16 cellular contexts compared by ENCODE assay signal in the genomic region with DNA sequence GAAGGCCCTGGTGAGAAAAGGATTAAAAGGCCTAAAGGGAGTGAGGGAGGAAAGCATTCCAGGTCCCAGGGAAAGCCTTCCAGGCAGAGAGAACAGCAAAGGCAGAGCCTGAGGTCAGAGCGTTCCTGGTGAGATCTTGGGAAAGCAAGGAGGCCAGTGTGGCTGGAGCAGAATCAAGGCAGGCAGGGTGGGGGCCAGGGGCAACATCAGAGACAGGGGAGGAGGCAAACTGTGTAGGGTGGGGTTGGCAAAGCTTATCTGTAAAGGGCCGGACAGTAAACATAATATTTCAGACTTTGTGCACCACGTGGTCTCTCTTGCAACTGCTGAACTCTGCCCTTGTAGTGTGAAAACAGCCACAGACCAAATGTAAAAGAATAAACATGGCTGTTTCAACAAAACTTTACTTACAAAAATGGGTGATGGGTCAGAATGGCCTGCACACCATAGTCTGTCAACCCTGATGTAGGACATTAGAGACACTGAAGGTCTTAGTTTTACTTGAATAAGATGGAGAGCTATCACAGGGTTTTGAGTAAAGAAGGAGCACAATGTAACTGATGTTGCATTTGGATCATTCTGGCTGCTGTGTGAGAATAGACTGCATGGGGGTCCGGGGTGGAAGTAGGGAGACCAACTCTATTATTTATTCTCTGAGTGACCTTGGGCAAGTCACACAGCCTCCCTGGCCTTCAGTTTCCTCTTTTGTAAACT. TPM values are rescaled to one million over a fixed set of nuclear protein-coding genes. Genes with fewer than 3 reads are reported as not detected.
DNase-seq lines count a peak whose midpoint lies in the region; ATAC-seq, FAIRE-seq and TF ChIP-seq lines count a peak whose summit lies in the region.
"Had no signal": no experiment of that assay in that cellular context is flagged by ENCODE, and none has a peak within 500 bp of the region (broad histone marks: within the 10 kb centered on the region; RNA-seq: fewer than 3 reads in every experiment).

No MANE protein-coding gene starts in this region.

- FAIRE-seq in K562 (lab: Jason Lieb, UNC): peak; percentile 71

- CTCF ChIA-PET in K562 (lab: Yijun Ruan, JAX; ENCODE audit: low intra/inter-chr PET ratio): interaction anchor here (1.7 kb wide), 1 partner anchor 278 kb away, joined by 8 read pairs; no protein-coding TSS in a partner anchor

- H3K4me1 ChIP-seq in K562 (replicated peaks in 1 of 2; ENCODE audit: control insufficient read depth in 2 of 2, insufficient read depth in 2 of 2, low read length in 2 of 2) (peaks cover 16 to 40% of the 10 kb centered on the region in 2 experiments), hepatocyte (ENCODE audit: insufficient read depth) (peaks cover 36% of the 10 kb centered on the region), subcutaneous abdominal adipose tissue (ENCODE audit: control insufficient read depth in 5 of 5, insufficient read depth in 5 of 5, low read length in 5 of 5) (peaks cover 5 to 23% (median 18%) of the 10 kb centered on the region in 5 donors)

- DNase-seq in HFF-Myc (ENCODE audit: extremely low read depth, low read depth) (peak; percentile 75), K562 (ENCODE audit: extremely low read depth in 1 of 4, low spot score in 3 of 4) (peak; percentile 77 to 86 (median 82)), hepatocyte (ENCODE audit: low spot score) (peak; percentile 86), NCI-H446 (lab: John Stamatoyannopoulos, UW) (no peak), posterior cingulate gyrus (no peak), DMS53 (lab: John Stamatoyannopoulos, UW) (no peak)
- DNase-seq: activated naive CD4-positive, alpha-beta T cell treated with anti-CD3 and anti-CD28 coated beads for 36 hours; CD4-positive, alpha-beta memory T cell; NCI-H1105 treated with DMSO at 0.1 percent for 48 hours; NCI-H524; retina; T-helper 9 cell had no signal

- H3K9me1 ChIP-seq in K562 (ENCODE audit: control insufficient read depth, insufficient read depth, low read length): no peaks in the 10 kb centered on the region

- H3K9me3 ChIP-seq in K562 (replicated peaks; ENCODE audit: control insufficient read depth, insufficient read depth, low read depth, low read length): no peaks in the 10 kb centered on the region
- H3K9me3 ChIP-seq in hepatocyte (ENCODE audit: low read depth): no peaks in the 10 kb centered on the region
- H3K9me3 ChIP-seq in subcutaneous abdominal adipose tissue (ENCODE audit: control insufficient read depth in 5 of 5, low read length in 5 of 5): peaks cover 0 to 3% (median 0%) of the 10 kb centered on the region in 5 donors

- peak; percentile 85 for ATAC-seq in K562
- no peak for ATAC-seq in GM21367 (IDR thresholded peaks at IDR 0.05; ENCODE audit: unreplicated experiment)

- H3K27me3 ChIP-seq in K562 (ENCODE audit: control insufficient read depth in 2 of 2, insufficient read depth in 2 of 2, low read length in 2 of 2) (peaks cover 13 to 31% of the 10 kb centered on the region in 2 experiments; a peak in 4 of 5 replicates), hepatocyte (no peaks in the 10 kb centered on the region), subcutaneous abdominal adipose tissue (ENCODE audit: control insufficient read depth in 5 of 5, insufficient read depth in 4 of 5, low read length in 5 of 5) (no peaks in the 10 kb centered on the region)
- H3K27me3 ChIP-seq: cardiac muscle cell had no signal

- H3K79me2 ChIP-seq in K562 (ENCODE audit: control insufficient read depth, insufficient read depth, low read length) (no peaks in the 10 kb centered on the region), hepatocyte (no peaks in the 10 kb centered on the region)

- in situ Hi-C loops in K562 (cut with MboI): loop anchor here (10.0 to 25.0 kb wide), 2 partner anchors 271 to 479 kb away; partner anchors contain the start of gene ECHDC2

- H2AFZ ChIP-seq in K562 (ENCODE audit: low read depth, low read length): peak overlapping the region; percentile 93
- no peak overlapping the region for H2AFZ ChIP-seq in hepatocyte

- H3K4me3 ChIP-seq in HFF-Myc (replicated peaks; ENCODE audit: low read depth, low read length) (no peak overlapping the region), K562 (no peak overlapping the region), hepatocyte (no peak overlapping the region), subcutaneous abdominal adipose tissue (ENCODE audit: low read depth in 1 of 5, low read length in 5 of 5) (no peak overlapping the region)
- H3K4me3 ChIP-seq: cardiac muscle cell had no signal

- H3K9ac ChIP-seq in K562 (ENCODE audit: insufficient read depth in 1 of 2, low read depth in 2 of 2, low read length in 2 of 2) (peak overlapping the region; percentile 42 to 84), subcutaneous abdominal adipose tissue (ENCODE audit: low read length in 5 of 5) (peak overlapping the region in 1 of 5 donors; percentile 38)

- H4K20me1 ChIP-seq in K562 (replicated peaks; ENCODE audit: control insufficient read depth, insufficient read depth, low read length): no peaks in the 10 kb centered on the region
- H4K20me1 ChIP-seq in hepatocyte (ENCODE audit: insufficient read depth, poor library complexity, severe bottlenecking): no peaks in the 10 kb centered on the region

- H3K36me3 ChIP-seq in K562 (ENCODE audit: control insufficient read depth, insufficient read depth, low read length): no peaks in the 10 kb centered on the region
- no peaks in the 10 kb centered on the region for H3K36me3 ChIP-seq in hepatocyte (replicated peaks; ENCODE audit: insufficient read depth, low read depth)
- no peaks in the 10 kb centered on the region for H3K36me3 ChIP-seq in subcutaneous abdominal adipose tissue (ENCODE audit: control insufficient read depth in 5 of 5, insufficient read depth in 5 of 5, low read length in 5 of 5)
- H3K36me3 ChIP-seq: cardiac muscle cell had no signal

- no TSS peak for BruUV-seq in K562 (replicated peaks; lab: Mats Ljungman, UMichigan)

- H3K9me2 ChIP-seq in hepatocyte (replicated peaks; ENCODE audit: insufficient read depth): no peaks in the 10 kb centered on the region

- POLR2A ChIA-PET in K562 (lab: Yijun Ruan, JAX): interaction anchor here (0.6 to 4.3 kb wide), 4 partner anchors 18 to 509 kb away, joined by 3 to 19 read pairs (median 4); partner anchors contain the start of gene ZYG11A

- H3K27ac ChIP-seq in K562 (ENCODE audit: extremely low read depth, low read depth, low read length) (peak overlapping the region; percentile 59), hepatocyte (peak overlapping the region; percentile 88), subcutaneous abdominal adipose tissue (ENCODE audit: low read depth, low read length) (peak overlapping the region; percentile 56)
- H3K27ac ChIP-seq: cardiac muscle cell had no signal

- no peak for TF ChIP-seq POLR2A in K562 (conservative IDR thresholded peaks at IDR 0.05)

- 4% methylated on average over 4 of the region's 4 CpGs for WGBS in K562 (ENCODE audit: insufficient coverage, low coverage, missing lambda C conversion rate)
- 38% methylated on average over 4 of the region's 4 CpGs for WGBS in hepatocyte (ENCODE audit: low lambda C conversion rate, missing lambda C conversion rate)

- peak; percentile 44; the same call in 1 of the 2 replicates for TF ChIP-seq EP300 in K562 (IDR thresholded peaks at IDR 0.05; ENCODE audit: low read length)

- intact Hi-C loops in K562 (cut with micrococcal nuclease) (loop anchor here (2.0 kb wide), 2 partner anchors 57 to 271 kb away; no protein-coding TSS in a partner anchor), posterior cingulate gyrus (cut with DNase I) (loop anchor here (10.0 kb wide), 1 partner anchor 259 kb away; the partner anchor contains the start of genes ECHDC2 and SCP2)

- no peak for TF ChIP-seq RAD21 in K562 (CRISPR knock-in tag; conservative IDR thresholded peaks at IDR 0.05 in 1 of 2, IDR thresholded peaks at IDR 0.05 in 1 of 2)

- H3K4me2 ChIP-seq in K562 (ENCODE audit: insufficient read depth, low read length) (peak overlapping the region; percentile 61), hepatocyte (peak overlapping the region; percentile 39)

- TF ChIP-seq CTCF in HFF-Myc (IDR thresholded peaks at IDR 0.05; ENCODE audit: low read depth, low read length, missing control alignments) (no peak), K562 (IDR thresholded peaks at IDR 0.05 in 2 of 3, conservative IDR thresholded peaks at IDR 0.05 in 1 of 3; ENCODE audit: insufficient read depth in 2 of 3, low read depth in 1 of 3, low read length in 3 of 3) (no peak), hepatocyte (IDR thresholded peaks at IDR 0.05; ENCODE audit: poor library complexity) (no peak)

RNA-seq across cellular contexts. Expression of gene CPT2, which starts 13.2 kb away (rescaled TPM):
- 24.8 and 27.4 TPM in 2 replicates for total RNA-seq in K562 (2011; cell fraction: chromatin; rRNA removed; ENCODE audit: low replicate concordance)
- total RNA-seq in K562 (2011; cell fraction: nucleolus; rRNA removed): 13.9 and 18.3 TPM in 2 replicates
- 18.3 and 20.3 TPM in 2 replicates for total RNA-seq in K562 (2011; cell fraction: nucleoplasm; rRNA removed)
- total RNA-seq in K562 (2014; rRNA removed) (19.7 and 22.9 TPM in 2 replicates), K562 (2014; rRNA removed; fragmentation: Illumina TruSeq; extraction: Trizol) (16.8 and 17.8 TPM in 2 replicates), K562 (2015; rRNA removed; fragmentation: Illumina TruSeq; extraction: Trizol) (17.2 and 17.9 TPM in 2 replicates), K562 (2021) (16.9 and 22.2 TPM in 2 replicates), hepatocyte (25.0 and 29.3 TPM in 2 replicates)
- polyA plus RNA-seq in K562 (2011; rRNA removed) (16.7 and 27.1 TPM in 2 replicates), K562 (2014; fragmentation: Illumina TruSeq; extraction: Trizol) (23.8 and 25.1 TPM in 2 replicates), K562 (2014; fragmentation: Nextera tagmentation; extraction: Ambion mirVana) (1 to 10 TPM; 7.6 to 7.9 TPM), K562 (2014; rRNA removed) (15.2 and 16.7 TPM in 2 replicates), hepatocyte (22.8 and 29.1 TPM in 2 replicates)
- polyA plus RNA-seq in K562 (2011; cell fraction: cytosol; rRNA removed): 21.4 and 24.5 TPM in 2 replicates
- polyA plus RNA-seq in K562 (2011; cell fraction: nucleus; rRNA removed): 8.2 and 9.6 TPM in 2 replicates
- 16.1 and 29.9 TPM in 2 replicates for polyA plus RNA-seq in K562 (2012)
- 19.4 and 20.8 TPM in 2 replicates for polyA minus RNA-seq in K562 (2011; rRNA and poly(A)+ RNA removed)
- polyA minus RNA-seq in K562 (2011; cell fraction: cytosol; rRNA and poly(A)+ RNA removed): 12.1 and 12.5 TPM in 2 replicates
- polyA minus RNA-seq in K562 (2011; cell fraction: nucleus; rRNA and poly(A)+ RNA removed): 6.9 and 10.6 TPM in 2 replicates

RNA-seq across cellular contexts. Expression of gene CZIB, which starts 37.0 kb away (rescaled TPM):
- 115 and 117 TPM in 2 replicates for total RNA-seq in K562 (2011; cell fraction: chromatin; rRNA removed; ENCODE audit: low replicate concordance)
- total RNA-seq in K562 (2011; cell fraction: nucleolus; rRNA removed): 97.5 and 125 TPM in 2 replicates
- 131 and 159 TPM in 2 replicates for total RNA-seq in K562 (2011; cell fraction: nucleoplasm; rRNA removed)
- total RNA-seq in K562 (2014; rRNA removed) (55.4 and 65.5 TPM in 2 replicates), K562 (2014; rRNA removed; fragmentation: Illumina TruSeq; extraction: Trizol) (58.2 and 65.8 TPM in 2 replicates), K562 (2015; rRNA removed; fragmentation: Illumina TruSeq; extraction: Trizol) (61.8 and 66.8 TPM in 2 replicates), K562 (2021) (52.6 and 55.7 TPM in 2 replicates), hepatocyte (40.7 and 51.9 TPM in 2 replicates)
- polyA plus RNA-seq in K562 (2011; rRNA removed) (105 and 109 TPM in 2 replicates), K562 (2014; fragmentation: Illumina TruSeq; extraction: Trizol) (65.5 and 80.0 TPM in 2 replicates), K562 (2014; fragmentation: Nextera tagmentation; extraction: Ambion mirVana) (100 to 1,000 TPM in 1 of 2 experiments, 10 to 100 TPM in 1; 97.4 to 111 TPM), K562 (2014; rRNA removed) (85.3 and 86.9 TPM in 2 replicates), hepatocyte (53.9 and 61.0 TPM in 2 replicates)
- 54.1 and 73.4 TPM in 2 replicates for polyA plus RNA-seq in K562 (2011; cell fraction: cytosol; rRNA removed)
- 152 and 181 TPM in 2 replicates for polyA plus RNA-seq in K562 (2011; cell fraction: nucleus; rRNA removed)
- polyA plus RNA-seq in K562 (2012): 68.4 and 82.2 TPM in 2 replicates
- 41.9 and 56.1 TPM in 2 replicates for polyA minus RNA-seq in K562 (2011; rRNA and poly(A)+ RNA removed)
- polyA minus RNA-seq in K562 (2011; cell fraction: cytosol; rRNA and poly(A)+ RNA removed): 14.5 and 18.0 TPM in 2 replicates
- 71.4 and 143 TPM in 2 replicates for polyA minus RNA-seq in K562 (2011; cell fraction: nucleus; rRNA and poly(A)+ RNA removed)

RNA-seq across cellular contexts. Expression of gene SLC1A7, which starts 41.0 kb away (rescaled TPM):
- total RNA-seq in K562 (2011; cell fraction: chromatin; rRNA removed; ENCODE audit: low replicate concordance): not detected in 2 replicates
- total RNA-seq in K562 (2011; cell fraction: nucleolus; rRNA removed): not detected in 2 replicates
- total RNA-seq in K562 (2011; cell fraction: nucleoplasm; rRNA removed): not detected in 2 replicates
- total RNA-seq in K562 (2014; rRNA removed) (0.16 TPM in 1 of 2 replicates, not detected in the other), K562 (2014; rRNA removed; fragmentation: Illumina TruSeq; extraction: Trizol) (not detected in 2 replicates), K562 (2015; rRNA removed; fragmentation: Illumina TruSeq; extraction: Trizol) (not detected in 2 replicates), K562 (2021) (not detected in 2 replicates), hepatocyte (not detected in 2 replicates)
- polyA plus RNA-seq in K562 (2011; rRNA removed) (0.07 and 0.08 TPM in 2 replicates), K562 (2014; fragmentation: Illumina TruSeq; extraction: Trizol) (0.06 TPM in 1 of 2 replicates, not detected in the other), K562 (2014; fragmentation: Nextera tagmentation; extraction: Ambion mirVana) (not detected), K562 (2014; rRNA removed) (not detected in 2 replicates), hepatocyte (0.46 TPM in 1 of 2 replicates, not detected in the other)
- polyA plus RNA-seq in K562 (2011; cell fraction: cytosol; rRNA removed): 0.01 and 0.22 TPM in 2 replicates
- 0.13 and 0.40 TPM in 2 replicates for polyA plus RNA-seq in K562 (2011; cell fraction: nucleus; rRNA removed)
- polyA plus RNA-seq in K562 (2012): 0.09 and 0.14 TPM in 2 replicates
- polyA minus RNA-seq in K562 (2011; rRNA and poly(A)+ RNA removed): not detected in 2 replicates
- polyA minus RNA-seq in K562 (2011; cell fraction: cytosol; rRNA and poly(A)+ RNA removed): not detected in 2 replicates
- 0.11 and 0.13 TPM in 2 replicates for polyA minus RNA-seq in K562 (2011; cell fraction: nucleus; rRNA and poly(A)+ RNA removed)
- total RNA-seq: activated naive CD4-positive, alpha-beta T cell treated with anti-CD3 and anti-CD28 coated beads for 36 hours; cardiac muscle cell; CD4-positive, alpha-beta memory T cell; epithelial cell of proximal tubule had no signal
- polyA plus RNA-seq: cardiac muscle cell; CD4-positive, alpha-beta memory T cell had no signal

RNA-seq across cellular contexts. Expression of gene MAGOH, which starts 54.9 kb away (rescaled TPM):
- total RNA-seq in K562 (2011; cell fraction: chromatin; rRNA removed; ENCODE audit: low replicate concordance): 10.5 and 25.2 TPM in 2 replicates
- 13.8 and 15.3 TPM in 2 replicates for total RNA-seq in K562 (2011; cell fraction: nucleolus; rRNA removed)
- total RNA-seq in K562 (2011; cell fraction: nucleoplasm; rRNA removed): 23.0 and 35.0 TPM in 2 replicates
- total RNA-seq in K562 (2014; rRNA removed) (106 and 125 TPM in 2 replicates), K562 (2014; rRNA removed; fragmentation: Illumina TruSeq; extraction: Trizol) (135 and 156 TPM in 2 replicates), K562 (2015; rRNA removed; fragmentation: Illumina TruSeq; extraction: Trizol) (134 and 152 TPM in 2 replicates), K562 (2021) (110 and 113 TPM in 2 replicates), hepatocyte (28.4 and 31.8 TPM in 2 replicates)
- polyA plus RNA-seq in K562 (2011; rRNA removed) (80.7 and 102 TPM in 2 replicates), K562 (2014; fragmentation: Illumina TruSeq; extraction: Trizol) (184 and 190 TPM in 2 replicates), K562 (2014; fragmentation: Nextera tagmentation; extraction: Ambion mirVana) (100 to 1,000 TPM; 132 to 342 TPM), K562 (2014; rRNA removed) (243 and 263 TPM in 2 replicates), hepatocyte (26.7 and 35.2 TPM in 2 replicates)
- polyA plus RNA-seq in K562 (2011; cell fraction: cytosol; rRNA removed): 10.7 and 38.1 TPM in 2 replicates
- 9.7 and 18.4 TPM in 2 replicates for polyA plus RNA-seq in K562 (2011; cell fraction: nucleus; rRNA removed)
- polyA plus RNA-seq in K562 (2012): 79.1 and 298 TPM in 2 replicates
- 71.4 and 83.4 TPM in 2 replicates for polyA minus RNA-seq in K562 (2011; rRNA and poly(A)+ RNA removed)
- polyA minus RNA-seq in K562 (2011; cell fraction: cytosol; rRNA and poly(A)+ RNA removed): 29.5 and 30.9 TPM in 2 replicates
- polyA minus RNA-seq in K562 (2011; cell fraction: nucleus; rRNA and poly(A)+ RNA removed): 18.8 and 38.3 TPM in 2 replicates

Comparison
In these comparisons a context has a peak if more than half of its experiments do, and no peak if none do; other contexts are left out.
1. DNase-seq: peak in HFF-Myc (single experiment), K562 (4 of 4) and hepatocyte (single experiment); none in NCI-H446 (0 of 2), posterior cingulate gyrus (0 of 10) and DMS53 (single experiment).
2. Peak in every context shown above with its lines, with median percentiles within 50 percentile points of each other: H3K27ac ChIP-seq.